In genomic region chr2:56801214-56801613, GRCh38 we compare ENCODE assay signal across 26 cellular contexts.
"Had no signal": no experiment of that assay in that cellular context is flagged by ENCODE, and none has a peak within 500 bp of the region (broad histone marks: within the 10 kb centered on the region; RNA-seq: fewer than 3 reads in every experiment).

No MANE protein-coding gene starts in this region.

- H3K36me3 ChIP-seq: gastroesophageal sphincter, heart left ventricle, left ventricle myocardium inferior, lower lobe of right lung, ovary, thoracic aorta, tibial nerve, upper lobe of left lung had no signal

- DNase-seq: dermis blood vessel endothelial cell; effector memory CD4-positive, alpha-beta T cell; erythroblast; heart left ventricle; kidney; left ventricle myocardium inferior; lower lobe of right lung; naive thymus-derived CD8-positive, alpha-beta T cell; nephron progenitor cell; occipital lobe; ovary; posterior cingulate gyrus; psoas muscle; right cardiac atrium; small intestine; stimulated activated CD4-positive, alpha-beta T cell treated with anti-CD3 and anti-CD28 coated beads, Interleukin-15, amount 100 ng/mL, for 24 hours; stimulated activated CD4-positive, alpha-beta T cell treated with anti-CD3 and anti-CD28 coated beads, Interleukin-2, amount 100 ng/mL, for 48 hours; stimulated activated naive B cell treated with anti-CD40 and anti-IgM and Interleukin-4, amounts not matched to agents 10 μg/mL and 1 μg/mL and 100 μg/mL, for 72 hours; upper lobe of left lung had no signal

- H3K4me1 Mint-ChIP-seq: naive thymus-derived CD8-positive, alpha-beta T cell; nephron progenitor cell; stimulated activated naive B cell treated with anti-CD40 and anti-IgM and Interleukin-4, amounts not matched to agents 10 μg/mL and 1 μg/mL and 100 μg/mL, for 72 hours had no signal

- H3K27ac ChIP-seq: coronary artery, foreskin keratinocyte, gastroesophageal sphincter, heart left ventricle, hepatocyte, left ventricle myocardium inferior, lower lobe of right lung, ovary, psoas muscle, thoracic aorta, tibial nerve, upper lobe of left lung had no signal

- H3K4me1 ChIP-seq: foreskin keratinocyte, gastroesophageal sphincter, heart left ventricle, left ventricle myocardium inferior, lower lobe of right lung, psoas muscle, tibial nerve, upper lobe of left lung had no signal

- H3K36me3 Mint-ChIP-seq: naive thymus-derived CD8-positive, alpha-beta T cell; stimulated activated naive B cell treated with anti-CD40 and anti-IgM and Interleukin-4, amounts not matched to agents 10 μg/mL and 1 μg/mL and 100 μg/mL, for 72 hours had no signal

- H3K4me3 Mint-ChIP-seq: naive thymus-derived CD8-positive, alpha-beta T cell; nephron progenitor cell; stimulated activated naive B cell treated with anti-CD40 and anti-IgM and Interleukin-4, amounts not matched to agents 10 μg/mL and 1 μg/mL and 100 μg/mL, for 72 hours; stimulated activated naive CD8-positive, alpha-beta T cell treated with anti-CD3 and anti-CD28 coated beads, Interleukin-15, Interleukin-2, amounts not matched to agents 100 ng/mL and 50 ng/mL, for 24 hours had no signal

- H3K27me3 Mint-ChIP-seq: naive thymus-derived CD8-positive, alpha-beta T cell; stimulated activated naive B cell treated with anti-CD40 and anti-IgM and Interleukin-4, amounts not matched to agents 10 μg/mL and 1 μg/mL and 100 μg/mL, for 72 hours; stimulated activated naive CD8-positive, alpha-beta T cell treated with anti-CD3 and anti-CD28 coated beads, Interleukin-15, Interleukin-2, amounts not matched to agents 100 ng/mL and 50 ng/mL, for 24 hours had no signal

- H3K27ac Mint-ChIP-seq: naive thymus-derived CD8-positive, alpha-beta T cell; nephron progenitor cell; stimulated activated naive B cell treated with anti-CD40 and anti-IgM and Interleukin-4, amounts not matched to agents 10 μg/mL and 1 μg/mL and 100 μg/mL, for 72 hours; stimulated activated naive CD8-positive, alpha-beta T cell treated with anti-CD3 and anti-CD28 coated beads, Interleukin-15, Interleukin-2, amounts not matched to agents 100 ng/mL and 50 ng/mL, for 24 hours had no signal

- H2AFZ ChIP-seq: hepatocyte had no signal

- H3K79me2 ChIP-seq: hepatocyte had no signal

- H3K27me3 ChIP-seq: foreskin keratinocyte, gastroesophageal sphincter, heart left ventricle, hepatocyte, tibial nerve, upper lobe of left lung had no signal

- H3K9me3 Mint-ChIP-seq: nephron progenitor cell had no signal

- H3K9me3 ChIP-seq: gastroesophageal sphincter, heart left ventricle, left ventricle myocardium inferior, lower lobe of right lung, ovary, psoas muscle, thoracic aorta, tibial nerve, upper lobe of left lung had no signal

- H3K4me2 ChIP-seq: hepatocyte had no signal

- H3K4me3 ChIP-seq: coronary artery, gastroesophageal sphincter, heart left ventricle, hepatocyte, left ventricle myocardium inferior, lower lobe of right lung, ovary, psoas muscle, thoracic aorta, tibial nerve, upper lobe of left lung had no signal

- ATAC-seq: gastroesophageal sphincter; heart left ventricle; lower lobe of right lung; naive thymus-derived CD8-positive, alpha-beta T cell; psoas muscle; right cardiac atrium; stimulated activated naive B cell treated with anti-CD40 and anti-IgM and Interleukin-4, amounts not matched to agents 10 μg/mL and 1 μg/mL and 100 μg/mL, for 72 hours had no signal
